Comparison of ENCODE assay signal across 10 cellular contexts in genomic region chr2:110101911-110102774, GRCh38. TPM values are rescaled to one million over a fixed set of nuclear protein-coding genes. Genes with fewer than 3 reads are reported as not detected.
DNase-seq lines count a peak whose midpoint lies in the region; ATAC-seq and TF ChIP-seq lines count a peak whose summit lies in the region.
"Had no signal": no experiment of that assay in that cellular context is flagged by ENCODE, and none has a peak within 500 bp of the region (broad histone marks: within the 10 kb centered on the region; RNA-seq: fewer than 3 reads in every experiment).

No MANE protein-coding gene starts in this region.

- TF ChIP-seq CTCF in breast epithelium (IDR thresholded peaks at IDR 0.05) (no peak), right lobe of liver (IDR thresholded peaks at IDR 0.05) (no peak), tibial artery (IDR thresholded peaks at IDR 0.05) (no peak), MM.1S (IDR thresholded peaks at IDR 0.05; ENCODE audit: low read length) (no peak)

- no peak overlapping the region for H2AFZ ChIP-seq in MM.1S (ENCODE audit: low read length)

- H3K4me2 ChIP-seq in MM.1S (ENCODE audit: low read depth, low read length) = no peak overlapping the region

- H3K27me3 ChIP-seq in breast epithelium = no peaks in the 10 kb centered on the region
- H3K27me3 ChIP-seq in right lobe of liver = no peaks in the 10 kb centered on the region
- H3K27me3 ChIP-seq in tibial artery = peaks cover 0 to 3% of the 10 kb centered on the region in 2 donors
- H3K27me3 ChIP-seq in MM.1S (replicated peaks; ENCODE audit: insufficient read depth, low read length) = no peaks in the 10 kb centered on the region

- no peaks in the 10 kb centered on the region for H3F3A ChIP-seq in MM.1S (ENCODE audit: insufficient read depth, low read length)

- H3K9ac ChIP-seq in MM.1S (ENCODE audit: low read length) = no peak overlapping the region

- ATAC-seq in right lobe of liver = no peak
- ATAC-seq: stimulated activated effector memory CD8-positive, alpha-beta T cell treated with anti-CD3 and anti-CD28 coated beads, Interleukin-12 subunit alpha, Interleukin-12 subunit beta, amount 100 ng/mL, for 72 hours had no signal

- H3K4me1 ChIP-seq in breast epithelium (peaks cover 0 to 13% of the 10 kb centered on the region in 2 donors), right lobe of liver (no peaks in the 10 kb centered on the region), tibial artery (peaks cover 0 to 46% (median 26%) of the 10 kb centered on the region in 4 donors), MM.1S (ENCODE audit: low read length) (no peaks in the 10 kb centered on the region)

- H3K4me3 ChIP-seq in breast epithelium (peak overlapping the region in 1 of 3 donors; percentile 49), right lobe of liver (no peak overlapping the region), tibial artery (peak overlapping the region; percentile 9 to 17), MM.1S (ENCODE audit: low read length) (no peak overlapping the region)

- 84% methylated on average over 9 of the region's 9 CpGs for WGBS in right lobe of liver (ENCODE audit: insufficient coverage, low coverage, low lambda C conversion rate, missing lambda C conversion rate)

- H3K9me3 ChIP-seq in breast epithelium (no peaks in the 10 kb centered on the region), right lobe of liver (no peaks in the 10 kb centered on the region), tibial artery (no peaks in the 10 kb centered on the region), MM.1S (replicated peaks; ENCODE audit: insufficient read depth, low read length) (no peaks in the 10 kb centered on the region)

- H4K20me1 ChIP-seq in MM.1S (ENCODE audit: insufficient read depth, low read length) = no peaks in the 10 kb centered on the region

- H3K9me2 ChIP-seq in MM.1S (replicated peaks; ENCODE audit: insufficient read depth, low read length) = no peaks in the 10 kb centered on the region

- no peaks in the 10 kb centered on the region for H3K36me3 ChIP-seq in breast epithelium
- no peaks in the 10 kb centered on the region for H3K36me3 ChIP-seq in right lobe of liver
- H3K36me3 ChIP-seq in tibial artery = no peaks in the 10 kb centered on the region
- H3K36me3 ChIP-seq in MM.1S (replicated peaks; ENCODE audit: insufficient read depth, low read length) = no peaks in the 10 kb centered on the region

- intact Hi-C loops in breast epithelium (cut with DNase I; ENCODE audit: low total_unique reads) = no loop called here
- intact Hi-C loops in right lobe of liver (cut with DNase I) = no loop called here
- intact Hi-C loops in tibial artery (cut with DNase I; ENCODE audit: low total_unique reads) = no loop called here

- peak overlapping the region; percentile 91 to 95 for H3K27ac ChIP-seq in breast epithelium
- peak overlapping the region; percentile 44 to 58 (median 57) for H3K27ac ChIP-seq in right lobe of liver
- peak overlapping the region; percentile 82 to 87 for H3K27ac ChIP-seq in tibial artery
- no peak overlapping the region for H3K27ac ChIP-seq in MM.1S (ENCODE audit: low read length)
- H3K27ac ChIP-seq: 22Rv1 had no signal

- DNase-seq in DMS53 (lab: John Stamatoyannopoulos, UW) (peak; percentile 58), DMS53 treated with DMSO at 0.1 percent for 48 hours (lab: John Stamatoyannopoulos, UW; ENCODE audit: unreplicated experiment) (no peak), breast epithelium (ENCODE audit: low spot score in 2 of 2) (peak in 1 of 2 donors; percentile 76), right lobe of liver (no peak), tibial artery (no peak), MM.1S (no peak), T-helper 1 cell (no peak)
- DNase-seq in stimulated activated CD4-positive, alpha-beta T cell treated with anti-CD3 and anti-CD28 coated beads, Interleukin-2, amount 100 ng/mL, for 24 hours = no peak

- H3K79me2 ChIP-seq in MM.1S (ENCODE audit: low read length) = no peaks in the 10 kb centered on the region

- TF ChIP-seq POLR2A in breast epithelium (IDR thresholded peaks at IDR 0.05) (no peak), right lobe of liver (IDR thresholded peaks at IDR 0.05) (no peak)

RNA-seq across cellular contexts. Expression of gene MALL, which starts 13.5 kb away (rescaled TPM):
- total RNA-seq in breast epithelium (10 to 100 TPM in 1 of 3 donors, 1 to 10 TPM in 2; 6.2 to 19.6 (median 9.2) TPM), right lobe of liver (1 to 10 TPM; 1.1 to 3.1 (median 2.2) TPM)

Comparison
In these comparisons a context has a peak if more than half of its experiments do, and no peak if none do; other contexts are left out.
1. H3K4me3 ChIP-seq: peak in tibial artery (2 of 2); none in right lobe of liver (0 of 3) and MM.1S (single experiment).